ENCODE assay signal across 19 cellular contexts in genomic region chr2:149148195-149149006, GRCh38.
"Had no signal": no experiment of that assay in that cellular context is flagged by ENCODE, and none has a peak within 500 bp of the region (broad histone marks: within the 10 kb centered on the region; RNA-seq: fewer than 3 reads in every experiment).

No MANE protein-coding gene starts in this region.

- H3K9me3 Mint-ChIP-seq: neural crest cell had no signal

- DNase-seq: dorsolateral prefrontal cortex; effector CD8-positive, alpha-beta T cell; heart left ventricle; hypothalamus; kidney glomerular epithelial cell; left ventricle myocardium inferior; lower lobe of right lung; naive B cell; pancreas; right cardiac atrium; stimulated activated CD4-positive, alpha-beta T cell treated with anti-CD3 and anti-CD28 coated beads, Interleukin-2, amount 100 ng/mL, for 48 hours; stimulated activated naive CD4-positive, alpha-beta T cell treated with Interleukin-2 at 50 U/mL for 16 hours; trophoblast cell had no signal

- H3K36me3 ChIP-seq: heart left ventricle, left ventricle myocardium inferior, lower lobe of right lung, pancreas had no signal

- H3K9me3 ChIP-seq: lower lobe of right lung, pancreas had no signal

- H3K4me2 ChIP-seq: smooth muscle cell had no signal

- H3K4me3 ChIP-seq: coronary artery, dorsolateral prefrontal cortex, heart left ventricle, left ventricle myocardium inferior, lower lobe of right lung, pancreas, smooth muscle cell had no signal

- H3K27me3 Mint-ChIP-seq: progenitor cell of endocrine pancreas had no signal

- H3K4me3 Mint-ChIP-seq: memory B cell, mesothelial cell of epicardium, naive B cell, neural crest cell had no signal

- H3K27ac Mint-ChIP-seq: memory B cell, mesothelial cell of epicardium, naive B cell, progenitor cell of endocrine pancreas had no signal

- ATAC-seq: heart left ventricle, pancreas, right cardiac atrium had no signal

- H3K36me3 Mint-ChIP-seq: naive B cell had no signal

- H3K4me1 ChIP-seq: left ventricle myocardium inferior, lower lobe of right lung, pancreas had no signal

- H3K4me1 Mint-ChIP-seq: neural crest cell had no signal

- H3K27ac ChIP-seq: coronary artery, dorsolateral prefrontal cortex, heart left ventricle, left ventricle myocardium inferior, lower lobe of right lung, pancreas had no signal
